Comparison of ENCODE assay signal across 16 cellular contexts in the genomic region with DNA sequence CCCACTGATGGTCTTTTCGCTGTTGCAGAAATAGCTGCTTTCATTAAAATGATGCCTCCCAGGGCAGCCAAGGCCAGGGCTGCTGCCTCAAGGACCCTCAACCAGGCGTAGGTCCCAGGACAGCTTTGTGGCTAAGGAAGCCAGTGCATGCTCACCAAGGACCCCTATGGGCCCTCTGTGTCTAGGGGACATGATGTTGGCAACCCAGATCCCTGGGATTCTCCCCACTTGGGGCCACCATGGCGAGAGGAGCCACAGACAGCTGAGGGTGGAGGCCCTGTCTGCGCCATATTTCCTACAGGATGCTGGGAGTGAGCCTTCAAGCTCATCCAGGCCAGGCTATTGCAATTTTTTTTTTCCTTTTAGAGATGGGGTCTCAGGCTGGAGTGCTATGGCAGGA.
A peak's percentile ranks its signal among the peaks of the same experiment; 100 is the strongest.
DNase-seq lines count a peak whose midpoint lies in the region; ATAC-seq and TF ChIP-seq lines count a peak whose summit lies in the region.
"Had no signal": no experiment of that assay in that cellular context is flagged by ENCODE, and none has a peak within 500 bp of the region (broad histone marks: within the 10 kb centered on the region; RNA-seq: fewer than 3 reads in every experiment).

No MANE protein-coding gene starts in this region.

- no peaks in the 10 kb centered on the region for H3K36me3 Mint-ChIP-seq in endodermal cell (ENCODE audit: low read depth)
- H3K36me3 Mint-ChIP-seq in activated naive CD4-positive, alpha-beta T cell treated with anti-CD3 and anti-CD28 coated beads, Interleukin-2, amount 50 U/mL, for 72 hours = no peaks in the 10 kb centered on the region
- H3K36me3 Mint-ChIP-seq: CD8-positive, alpha-beta T cell had no signal

- no peaks in the 10 kb centered on the region for H3K79me1 ChIP-seq in neuronal stem cell (ENCODE audit: low read depth, low read length)

- no peak for TF ChIP-seq CTCF in endodermal cell (conservative IDR thresholded peaks at IDR 0.05)
- TF ChIP-seq CTCF in vagina (IDR thresholded peaks at IDR 0.05) = no peak

- H2BK15ac ChIP-seq in neuronal stem cell (ENCODE audit: low read length) = peak overlapping the region; percentile 50

- ATAC-seq in activated naive CD4-positive, alpha-beta T cell treated with anti-CD3 and anti-CD28 coated beads, Interleukin-2, amount 50 U/mL, for 72 hours = no peak
- ATAC-seq: CD8-positive, alpha-beta T cell; GM23338 had no signal

- H2BK12ac ChIP-seq in neuronal stem cell (ENCODE audit: low read length) = peak overlapping the region; percentile 32

- no peaks in the 10 kb centered on the region for H3K27me3 Mint-ChIP-seq in endodermal cell (ENCODE audit: insufficient read depth)

- peaks cover 27 to 79% (median 64%) of the 10 kb centered on the region in 10 experiments for H3K4me1 ChIP-seq in BLaER1 treated with 17β-estradiol and CSF1 and Interleukin-3, amounts not matched to agents 10 nM and 100 nM
- no peaks in the 10 kb centered on the region for H3K4me1 ChIP-seq in endodermal cell (ENCODE audit: control insufficient read depth, insufficient read depth, low read length)
- H3K4me1 ChIP-seq in neuronal stem cell (ENCODE audit: control insufficient read depth in 2 of 2, insufficient read depth in 1 of 2, low read depth in 1 of 2, low read length in 2 of 2) = peaks cover 9 to 15% of the 10 kb centered on the region in 2 donors
- H3K4me1 ChIP-seq in vagina = peaks cover 29% of the 10 kb centered on the region

- intact Hi-C loops in vagina (cut with DNase I) = no loop called here

- no peak overlapping the region for H4K91ac ChIP-seq in neuronal stem cell (ENCODE audit: low read depth, low read length, poor library complexity)

- peaks cover 3% of the 10 kb centered on the region for H3K4me1 Mint-ChIP-seq in endodermal cell
- H3K4me1 Mint-ChIP-seq: IgD-negative memory B cell had no signal

- no peak for TF ChIP-seq POLR2A in vagina (IDR thresholded peaks at IDR 0.05)

- peak overlapping the region in 4 of 11 experiments; percentile 73 to 84 (median 76); a peak in 5 of 22 replicates for H3K27ac ChIP-seq in BLaER1 treated with 17β-estradiol and CSF1 and Interleukin-3, amounts not matched to agents 10 nM and 100 nM
- H3K27ac ChIP-seq in endodermal cell (ENCODE audit: low read depth, low read length) (no peak overlapping the region), neuronal stem cell (replicated peaks; ENCODE audit: low read length) (no peak overlapping the region), vagina (peak overlapping the region; percentile 70)
- H3K27ac ChIP-seq: C4-2B had no signal

- H4K20me1 ChIP-seq in BLaER1 treated with 17β-estradiol and CSF1 and Interleukin-3, amounts not matched to agents 10 nM and 100 nM = no peaks in the 10 kb centered on the region

- no peak overlapping the region for H3K4ac ChIP-seq in neuronal stem cell (ENCODE audit: low read length)

- H2BK5ac ChIP-seq in neuronal stem cell (ENCODE audit: low read length) = peak overlapping the region; percentile 60

- 92 to 100% methylated on average over 2 to 4 of the region's 4 CpGs for WGBS in endodermal cell (ENCODE audit: insufficient coverage in 1 of 2, insufficient read length in 1 of 2), 2 experiments
- WGBS in neuronal stem cell (ENCODE audit: extremely low coverage in 2 of 2, insufficient read length in 2 of 2, insufficient replicate concordance in 1 of 2), 2 donors = no CpG with 5 or more reads among the region's 4 CpGs

- H3K27me3 ChIP-seq in BLaER1 treated with 17β-estradiol and CSF1 and Interleukin-3, amounts not matched to agents 10 nM and 100 nM = no peaks in the 10 kb centered on the region
- H3K27me3 ChIP-seq in endodermal cell (ENCODE audit: control insufficient read depth, insufficient read depth, low read length, poor library complexity, severe bottlenecking) (no peaks in the 10 kb centered on the region), neuronal stem cell (ENCODE audit: control insufficient read depth in 3 of 3, insufficient read depth in 3 of 3, low read depth in 1 of 3, low read length in 3 of 3) (peaks cover 0 to 8% (median 2%) of the 10 kb centered on the region in 3 experiments), vagina (no peaks in the 10 kb centered on the region)

- no peak overlapping the region for H2BK120ac ChIP-seq in neuronal stem cell (ENCODE audit: low read depth, low read length)

- no peak overlapping the region for H3K27ac Mint-ChIP-seq in endodermal cell
- peak overlapping the region in 1 of 2 donors; percentile 36 for H3K27ac Mint-ChIP-seq in activated naive CD4-positive, alpha-beta T cell treated with anti-CD3 and anti-CD28 coated beads, Interleukin-2, amount 50 U/mL, for 72 hours
- H3K27ac Mint-ChIP-seq: CD8-positive, alpha-beta T cell; GM23338; IgD-negative memory B cell had no signal

- peak overlapping the region; percentile 58 for H3K23ac ChIP-seq in neuronal stem cell (ENCODE audit: low read depth, low read length, poor library complexity)

- H2AK5ac ChIP-seq in neuronal stem cell (ENCODE audit: low read depth, low read length) = peak overlapping the region; percentile 76

- no peak overlapping the region for H3K4me3 ChIP-seq in BLaER1 treated with 17β-estradiol and CSF1 and Interleukin-3, amounts not matched to agents 10 nM and 100 nM
- H3K4me3 ChIP-seq in endodermal cell (ENCODE audit: low read length) = no peak overlapping the region
- H3K4me3 ChIP-seq in neuronal stem cell (ENCODE audit: low read length in 2 of 2) = no peak overlapping the region
- no peak overlapping the region for H3K4me3 ChIP-seq in vagina
- H3K4me3 ChIP-seq: GM23338 had no signal

- peak; percentile 38 for DNase-seq in endodermal cell
- no peak for DNase-seq in neuronal stem cell (ENCODE audit: low spot score)
- DNase-seq in vagina (ENCODE audit: extremely low spot score in 2 of 2) = no peak
- no peak for DNase-seq in DMS79 treated with DMSO at 0.1 percent for 48 hours (lab: John Stamatoyannopoulos, UW)
- DNase-seq in NCI-H1048 (lab: John Stamatoyannopoulos, UW) = no peak
- DNase-seq in activated naive CD4-positive, alpha-beta T cell treated with anti-CD3 and anti-CD28 coated beads, Interleukin-2, amount 50 U/mL, for 72 hours (ENCODE audit: low spot score in 2 of 2) = no peak
- DNase-seq: ACHN; CD8-positive, alpha-beta T cell; COR-L47; DMS153; DND-41; GDM1 had no signal

- no peak overlapping the region for H2AFZ ChIP-seq in neuronal stem cell (ENCODE audit: low read length)
- H2AFZ ChIP-seq: GM23338 had no signal

- no peak overlapping the region for H3K9ac ChIP-seq in BLaER1 treated with 17β-estradiol and CSF1 and Interleukin-3, amounts not matched to agents 10 nM and 100 nM
- H3K9ac ChIP-seq in endodermal cell (ENCODE audit: extremely low read depth, low read length, poor library complexity, severe bottlenecking) (no peak overlapping the region), neuronal stem cell (ENCODE audit: low read depth, low read length, poor library complexity) (no peak overlapping the region)

- peak overlapping the region; percentile 92 for H3K18ac ChIP-seq in neuronal stem cell (ENCODE audit: low read length)

- H3K36me3 ChIP-seq in BLaER1 treated with 17β-estradiol and CSF1 and Interleukin-3, amounts not matched to agents 10 nM and 100 nM = no peaks in the 10 kb centered on the region
- H3K36me3 ChIP-seq in endodermal cell (ENCODE audit: control insufficient read depth, insufficient read depth, low read length) (no peaks in the 10 kb centered on the region), neuronal stem cell (replicated peaks in 1 of 2; ENCODE audit: control insufficient read depth in 2 of 2, insufficient read depth in 2 of 2, low read length in 2 of 2) (no peaks in the 10 kb centered on the region), vagina (no peaks in the 10 kb centered on the region)

- H3K4me2 ChIP-seq in BLaER1 treated with 17β-estradiol and CSF1 and Interleukin-3, amounts not matched to agents 10 nM and 100 nM = peak overlapping the region in 9 of 11 experiments; percentile 12 to 92 (median 79); a peak in 14 of 22 replicates
- H3K4me2 ChIP-seq in neuronal stem cell (ENCODE audit: insufficient read depth, low read length, poor library complexity, severe bottlenecking) = no peak overlapping the region
- H3K4me2 ChIP-seq: GM23338 had no signal

- no peak overlapping the region for H3K14ac ChIP-seq in neuronal stem cell (ENCODE audit: low read length)

- peak overlapping the region; percentile 48 for H4K8ac ChIP-seq in neuronal stem cell (ENCODE audit: low read depth, low read length)

- H3K9me3 ChIP-seq in BLaER1 treated with 17β-estradiol and CSF1 and Interleukin-3, amounts not matched to agents 10 nM and 100 nM (replicated peaks in 1 of 11) = no peaks in the 10 kb centered on the region
- H3K9me3 ChIP-seq in endodermal cell (ENCODE audit: control insufficient read depth, low read length) (no peaks in the 10 kb centered on the region), neuronal stem cell (replicated peaks in 1 of 2; ENCODE audit: control insufficient read depth in 2 of 2, insufficient read depth in 1 of 2, low read depth in 1 of 2, low read length in 2 of 2) (no peaks in the 10 kb centered on the region), vagina (no peaks in the 10 kb centered on the region)

- no peaks in the 10 kb centered on the region for H3K9me3 Mint-ChIP-seq in endodermal cell
- H3K9me3 Mint-ChIP-seq in activated naive CD4-positive, alpha-beta T cell treated with anti-CD3 and anti-CD28 coated beads, Interleukin-2, amount 50 U/mL, for 72 hours = no peaks in the 10 kb centered on the region
- H3K9me3 Mint-ChIP-seq: CD8-positive, alpha-beta T cell; GM23338; IgD-negative memory B cell had no signal

- H3K4me3 Mint-ChIP-seq in endodermal cell = no peak overlapping the region
- H3K4me3 Mint-ChIP-seq: CD8-positive, alpha-beta T cell; GM23338; IgD-negative memory B cell had no signal
